10 cellular contexts compared by ENCODE assay signal in genomic region chr22:23763579-23764331, GRCh38. TPM values are rescaled to one million over a fixed set of nuclear protein-coding genes. Genes with fewer than 3 reads are reported as not detected.
A peak's percentile ranks its signal among the peaks of the same experiment; 100 is the strongest.
DNase-seq lines count a peak whose midpoint lies in the region; ATAC-seq, FAIRE-seq and TF ChIP-seq lines count a peak whose summit lies in the region.
"Had no signal": no experiment of that assay in that cellular context is flagged by ENCODE, and none has a peak within 500 bp of the region (broad histone marks: within the 10 kb centered on the region; RNA-seq: fewer than 3 reads in every experiment).

No MANE protein-coding gene starts in this region.

- H3K36me3 ChIP-seq in GM06990 (ENCODE audit: control insufficient read depth, insufficient read depth, low read length) (peaks cover 10% of the 10 kb centered on the region), endothelial cell of umbilical vein (ENCODE audit: control insufficient read depth in 2 of 2, extremely low read depth in 1 of 2, insufficient read depth in 2 of 2, low read length in 2 of 2) (peaks cover 0 to 3% of the 10 kb centered on the region in 2 experiments)

- H3K27me3 ChIP-seq in GM06990 (replicated peaks; ENCODE audit: control insufficient read depth, insufficient read depth, low read length) (no peaks in the 10 kb centered on the region), endothelial cell of umbilical vein (ENCODE audit: control insufficient read depth in 2 of 2, insufficient read depth in 2 of 2, low read length in 2 of 2) (no peaks in the 10 kb centered on the region)
- H3K27me3 ChIP-seq: tibial nerve had no signal

- H4K20me1 ChIP-seq in endothelial cell of umbilical vein (replicated peaks; ENCODE audit: control insufficient read depth, extremely low read depth, insufficient read depth, low read length) = no peaks in the 10 kb centered on the region

- H2AFZ ChIP-seq in endothelial cell of umbilical vein (ENCODE audit: low read depth, low read length) = no peak overlapping the region

- CTCF ChIA-PET in endothelial cell of umbilical vein (lab: Charles Lee) = interaction anchor here (0.6 to 3.8 kb wide), 3 partner anchors 26 to 136 kb away, joined by 3 to 21 read pairs (median 3); no protein-coding TSS in a partner anchor

- ATAC-seq in GM18907 (IDR thresholded peaks at IDR 0.05; ENCODE audit: unreplicated experiment) = no peak
- no peak for ATAC-seq in GM18868 (IDR thresholded peaks at IDR 0.05; ENCODE audit: unreplicated experiment)
- ATAC-seq: left colon had no signal

- no peak for TF ChIP-seq CTCF in GM06990 (IDR thresholded peaks at IDR 0.05; ENCODE audit: insufficient read depth, low read length, poor library complexity, severe bottlenecking)
- TF ChIP-seq CTCF in endothelial cell of umbilical vein (IDR thresholded peaks at IDR 0.05; ENCODE audit: extremely low read depth in 1 of 2, insufficient read depth in 1 of 2, low read depth in 1 of 2, low read length in 2 of 2) = no peak

- DNase-seq in GM06990 (ENCODE audit: extremely low read depth, insufficient read length) = peak; percentile 64
- DNase-seq in activated CD4-positive, alpha-beta T cell treated with anti-CD3 and anti-CD28 coated beads, Interleukin-2, amount 50 U/mL, for 4 hours = peak; percentile 38 to 40
- DNase-seq in endothelial cell of umbilical vein (ENCODE audit: low read depth, low spot score) = no peak
- peak; percentile 32 for DNase-seq in stimulated activated CD4-positive, alpha-beta T cell treated with anti-CD3 and anti-CD28 coated beads, Interleukin-2, amount 100 ng/mL, for 4 hours (ENCODE audit: low read depth)
- DNase-seq in D341Med (ENCODE audit: low spot score) = no peak
- DNase-seq in cerebellum (ENCODE audit: low spot score) = no peak

- no peak overlapping the region for H3K27ac ChIP-seq in endothelial cell of umbilical vein (ENCODE audit: insufficient read depth, low read depth, low read length)
- H3K27ac ChIP-seq: tibial nerve had no signal

- H3K4me1 ChIP-seq in endothelial cell of umbilical vein (ENCODE audit: control insufficient read depth, extremely low read depth, insufficient read depth, low read length) = peaks cover 22% of the 10 kb centered on the region

- dilution Hi-C loops in endothelial cell of umbilical vein (cut with MboI; ENCODE audit: extremely low pct_ligation_motif_present, low sequenced_read_pairs) = no loop called here

- peak overlapping the region; percentile 12 for H3K4me2 ChIP-seq in endothelial cell of umbilical vein (ENCODE audit: insufficient read depth, low read length)

- no peak overlapping the region for H3K9ac ChIP-seq in endothelial cell of umbilical vein (replicated peaks; ENCODE audit: extremely low read depth, insufficient read depth, low read length)

- BruUV-seq in endothelial cell of umbilical vein (replicated peaks; lab: Mats Ljungman, UMichigan) = no TSS peak

- intact Hi-C loops in endothelial cell of umbilical vein (cut with micrococcal nuclease) = no loop called here

- no peak for TF ChIP-seq POLR2A in endothelial cell of umbilical vein (IDR thresholded peaks at IDR 0.05; ENCODE audit: low read depth, low read length)

- H3K9me3 ChIP-seq in endothelial cell of umbilical vein (replicated peaks; ENCODE audit: control insufficient read depth, insufficient read depth, low read length) = no peaks in the 10 kb centered on the region
- H3K9me3 ChIP-seq: tibial nerve had no signal

- POLR2A ChIA-PET in endothelial cell of umbilical vein (lab: Charles Lee) = no interaction called here

- FAIRE-seq in endothelial cell of umbilical vein (lab: Jason Lieb, UNC) = no peak

- peaks cover 2% of the 10 kb centered on the region for H3K79me2 ChIP-seq in endothelial cell of umbilical vein (ENCODE audit: control insufficient read depth, insufficient read depth, low read length)

- H3K4me3 ChIP-seq in GM06990 (replicated peaks; ENCODE audit: low read depth, low read length) (peak overlapping the region; percentile 35; the same call in 1 of the 2 replicates), endothelial cell of umbilical vein (replicated peaks in 1 of 3; ENCODE audit: insufficient read depth in 1 of 3, low read depth in 1 of 3, low read length in 3 of 3) (peak overlapping the region in 1 of 3 experiments; percentile 10)

- no peaks in the 10 kb centered on the region for H3K9me1 ChIP-seq in endothelial cell of umbilical vein (replicated peaks; ENCODE audit: control insufficient read depth, extremely low read depth, insufficient read depth, low read length)

TF ChIP-seq in endothelial cell of umbilical vein, 7 proteins besides CTCF, POLR2A, EP300 and RAD21:
- no peak for TF ChIP-seq GATA2 (IDR thresholded peaks at IDR 0.05; ENCODE audit: insufficient read depth, insufficient read length, low read depth, low read length)
- no peak for TF ChIP-seq EZH2 (IDR thresholded peaks at IDR 0.05; ENCODE audit: borderline replicate concordance, low read depth, low read length, severe bottlenecking)
- TF ChIP-seq MYC (IDR thresholded peaks at IDR 0.05; ENCODE audit: low read depth, low read length) = no peak
- no peak for TF ChIP-seq JUN (IDR thresholded peaks at IDR 0.05; ENCODE audit: borderline replicate concordance, insufficient read depth, insufficient read length, low read depth)
- TF ChIP-seq FOS (IDR thresholded peaks at IDR 0.05; ENCODE audit: borderline replicate concordance, insufficient read depth, low read length) = no peak
- TF ChIP-seq, protein P1, sequence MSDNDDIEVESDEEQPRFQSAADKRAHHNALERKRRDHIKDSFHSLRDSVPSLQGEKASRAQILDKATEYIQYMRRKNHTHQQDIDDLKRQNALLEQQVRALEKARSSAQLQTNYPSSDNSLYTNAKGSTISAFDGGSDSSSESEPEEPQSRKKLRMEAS (IDR thresholded peaks at IDR 0.05; ENCODE audit: insufficient read depth, insufficient read length) = no peak
- no peak for TF ChIP-seq POLR2AphosphoS5 (IDR thresholded peaks at IDR 0.05; ENCODE audit: insufficient read depth, low read depth, low read length)

RNA-seq across cellular contexts. Expression of gene C22orf15, which starts 1.0 kb away (rescaled TPM):
- total RNA-seq in endothelial cell of umbilical vein = not detected in 2 replicates
- 0.86 and 0.94 TPM in 2 replicates for polyA plus RNA-seq in endothelial cell of umbilical vein
- 1.1 and 1.8 TPM in 2 replicates for polyA plus RNA-seq in endothelial cell of umbilical vein (2011; cell fraction: cytosol; rRNA removed)
- polyA plus RNA-seq in endothelial cell of umbilical vein (2011; cell fraction: nucleus; rRNA removed) = 2.3 and 2.8 TPM in 2 replicates
- 0.16 and 0.25 TPM in 2 replicates for polyA plus RNA-seq in endothelial cell of umbilical vein (2012)
- 0.58 and 0.70 TPM in 2 replicates for polyA minus RNA-seq in endothelial cell of umbilical vein
- polyA minus RNA-seq in endothelial cell of umbilical vein (2011; cell fraction: cytosol; rRNA and poly(A)+ RNA removed) = not detected
- polyA minus RNA-seq in endothelial cell of umbilical vein (2011; cell fraction: nucleus; rRNA and poly(A)+ RNA removed) = 0.19 and 0.43 TPM in 2 replicates
- total RNA-seq in cerebellum = not detected
- total RNA-seq: left colon had no signal

RNA-seq across cellular contexts. Expression of gene CHCHD10, which starts 4.0 kb away (rescaled TPM):
- 64.8 and 75.6 TPM in 2 replicates for total RNA-seq in endothelial cell of umbilical vein
- polyA plus RNA-seq in endothelial cell of umbilical vein = 27.3 and 28.1 TPM in 2 replicates
- polyA plus RNA-seq in endothelial cell of umbilical vein (2011; cell fraction: cytosol; rRNA removed) = 40.4 and 48.0 TPM in 2 replicates
- polyA plus RNA-seq in endothelial cell of umbilical vein (2011; cell fraction: nucleus; rRNA removed) = 13.7 and 26.2 TPM in 2 replicates
- polyA plus RNA-seq in endothelial cell of umbilical vein (2012) = 77.4 and 84.1 TPM in 2 replicates
- 23.5 and 33.9 TPM in 2 replicates for polyA minus RNA-seq in endothelial cell of umbilical vein
- 75.6 TPM for polyA minus RNA-seq in endothelial cell of umbilical vein (2011; cell fraction: cytosol; rRNA and poly(A)+ RNA removed)
- 3.3 and 8.8 TPM in 2 replicates for polyA minus RNA-seq in endothelial cell of umbilical vein (2011; cell fraction: nucleus; rRNA and poly(A)+ RNA removed)
- total RNA-seq in cerebellum = 2.4 TPM

RNA-seq across cellular contexts. Expression of gene MMP11, which starts 8.9 kb away (rescaled TPM):
- 10.1 and 10.3 TPM in 2 replicates for total RNA-seq in endothelial cell of umbilical vein
- polyA plus RNA-seq in endothelial cell of umbilical vein = 16.9 and 23.2 TPM in 2 replicates
- 8.7 and 10.3 TPM in 2 replicates for polyA plus RNA-seq in endothelial cell of umbilical vein (2011; cell fraction: cytosol; rRNA removed)
- 5.0 and 7.6 TPM in 2 replicates for polyA plus RNA-seq in endothelial cell of umbilical vein (2011; cell fraction: nucleus; rRNA removed)
- 9.7 and 13.0 TPM in 2 replicates for polyA plus RNA-seq in endothelial cell of umbilical vein (2012)
- 7.5 and 8.2 TPM in 2 replicates for polyA minus RNA-seq in endothelial cell of umbilical vein
- not detected for polyA minus RNA-seq in endothelial cell of umbilical vein (2011; cell fraction: cytosol; rRNA and poly(A)+ RNA removed)
- polyA minus RNA-seq in endothelial cell of umbilical vein (2011; cell fraction: nucleus; rRNA and poly(A)+ RNA removed) = 1.5 and 2.7 TPM in 2 replicates
- total RNA-seq in cerebellum = 6.4 TPM

RNA-seq across cellular contexts. Expression of gene VPREB3, which starts 9.5 kb away (rescaled TPM):
- not detected in 2 replicates for total RNA-seq in endothelial cell of umbilical vein
- polyA plus RNA-seq in endothelial cell of umbilical vein = not detected in 2 replicates
- polyA plus RNA-seq in endothelial cell of umbilical vein (2011; cell fraction: cytosol; rRNA removed) = not detected in 2 replicates
- not detected in 2 replicates for polyA plus RNA-seq in endothelial cell of umbilical vein (2011; cell fraction: nucleus; rRNA removed)
- polyA plus RNA-seq in endothelial cell of umbilical vein (2012) = 0.62 TPM in 1 of 2 replicates, not detected in the other
- polyA minus RNA-seq in endothelial cell of umbilical vein = 3.3 TPM in 1 of 2 replicates, not detected in the other
- not detected for polyA minus RNA-seq in endothelial cell of umbilical vein (2011; cell fraction: cytosol; rRNA and poly(A)+ RNA removed)
- polyA minus RNA-seq in endothelial cell of umbilical vein (2011; cell fraction: nucleus; rRNA and poly(A)+ RNA removed) = not detected in 2 replicates
- not detected for total RNA-seq in cerebellum
- total RNA-seq: tibial nerve had no signal

RNA-seq across cellular contexts. Expression of gene ZNF70, which starts 12.8 kb away (rescaled TPM):
- 6.0 and 6.2 TPM in 2 replicates for total RNA-seq in endothelial cell of umbilical vein
- 1.7 and 1.9 TPM in 2 replicates for polyA plus RNA-seq in endothelial cell of umbilical vein
- 1.4 and 1.5 TPM in 2 replicates for polyA plus RNA-seq in endothelial cell of umbilical vein (2011; cell fraction: cytosol; rRNA removed)
- polyA plus RNA-seq in endothelial cell of umbilical vein (2011; cell fraction: nucleus; rRNA removed) = 2.7 and 3.7 TPM in 2 replicates
- polyA plus RNA-seq in endothelial cell of umbilical vein (2012) = 1.5 and 1.6 TPM in 2 replicates
- 4.2 and 5.5 TPM in 2 replicates for polyA minus RNA-seq in endothelial cell of umbilical vein
- 0.61 TPM for polyA minus RNA-seq in endothelial cell of umbilical vein (2011; cell fraction: cytosol; rRNA and poly(A)+ RNA removed)
- 3.3 and 3.5 TPM in 2 replicates for polyA minus RNA-seq in endothelial cell of umbilical vein (2011; cell fraction: nucleus; rRNA and poly(A)+ RNA removed)
- 6.7 TPM for total RNA-seq in cerebellum

Comparison
In these comparisons a context has a peak if more than half of its experiments do, and no peak if none do; other contexts are left out.
1. DNase-seq: peak in GM06990 (single experiment), activated CD4-positive, alpha-beta T cell treated with anti-CD3 and anti-CD28 coated beads, Interleukin-2, amount 50 U/mL, for 4 hours (2 of 2) and stimulated activated CD4-positive, alpha-beta T cell treated with anti-CD3 and anti-CD28 coated beads, Interleukin-2, amount 100 ng/mL, for 4 hours (single experiment); none in endothelial cell of umbilical vein (single experiment), D341Med (single experiment) and cerebellum (single experiment).
2. RNA of gene CHCHD10, which starts 4.0 kb away (total RNA-seq): 64.8 to 75.6 TPM in endothelial cell of umbilical vein; 2.4 TPM in cerebellum (single experiment); every median in the first group is over 10 times any median in the second.